ENCODE assay signal across 8 cellular contexts in genomic region chr3:179015551-179016020, GRCh38. TPM values are rescaled to one million over a fixed set of nuclear protein-coding genes. Genes with fewer than 3 reads are reported as not detected.
A peak's percentile ranks its signal among the peaks of the same experiment; 100 is the strongest.
DNase-seq lines count a peak whose midpoint lies in the region; ATAC-seq and TF ChIP-seq lines count a peak whose summit lies in the region.

No MANE protein-coding gene starts in this region.

- H3K9ac ChIP-seq in neural progenitor cell, result no peak overlapping the region

- intact Hi-C loops in activated CD4-positive, alpha-beta memory T cell treated with anti-CD3 and anti-CD28 coated beads for 36 hours (cut with micrococcal nuclease), result loop anchor here (1.0 to 5.0 kb wide), 10 partner anchors 15 to 547 kb away; partner anchors contain the start of genes ACTL6A and ZMAT3

- CTCF ChIA-PET in activated CD4-positive, alpha-beta memory T cell treated with anti-CD3 and anti-CD28 coated beads for 36 hours (lab: Charles Lee), result interaction anchor here (0.6 to 2.9 kb wide), 25 partner anchors 11 to 589 kb away, joined by 3 to 24 read pairs (median 5); partner anchors contain the start of genes ACTL6A, MRPL47, NDUFB5 and ZMAT3

- H3K9me3 ChIP-seq in neural progenitor cell (ENCODE audit: low read depth), result no peaks in the 10 kb centered on the region

- peak; percentile 59 for DNase-seq in ELF-1 (ENCODE audit: low read depth, low spot score)
- peak; percentile 19 for DNase-seq in HPDE6-E6E7 (ENCODE audit: extremely low spot score)
- peak; percentile 81 for DNase-seq in NCI-H774 (lab: John Stamatoyannopoulos, UW)
- peak; percentile 49 for DNase-seq in activated CD4-positive, alpha-beta memory T cell treated with anti-CD3 and anti-CD28 coated beads for 36 hours
- DNase-seq in fibroblast of gingiva (ENCODE audit: low read depth), result peak; percentile 67
- DNase-seq in neural progenitor cell (ENCODE audit: low spot score), result peak; percentile 77
- DNase-seq in ecto neural progenitor cell (ENCODE audit: low spot score), result no peak

- H3K79me2 ChIP-seq in neural progenitor cell (ENCODE audit: low read depth), result no peaks in the 10 kb centered on the region

- peak overlapping the region; percentile 44 for H3K27ac Mint-ChIP-seq in activated CD4-positive, alpha-beta memory T cell treated with anti-CD3 and anti-CD28 coated beads for 36 hours
- no peak overlapping the region for H3K27ac Mint-ChIP-seq in neural progenitor cell

- no peaks in the 10 kb centered on the region for H3K27me3 ChIP-seq in neural progenitor cell

- no peak overlapping the region for H2AFZ ChIP-seq in neural progenitor cell (replicated peaks)

- POLR2A ChIA-PET in activated CD4-positive, alpha-beta memory T cell treated with anti-CD3 and anti-CD28 coated beads for 36 hours (lab: Charles Lee), result interaction anchor here (0.5 to 0.9 kb wide), 3 partner anchors 56 to 132 kb away, joined by 3 to 4 read pairs (median 3); partner anchors contain the start of gene ZMAT3

- H3K27ac ChIP-seq in neural progenitor cell, result no peak overlapping the region

- TF ChIP-seq CTCF in neural progenitor cell (IDR thresholded peaks at IDR 0.05), result peak; percentile 95

- no peaks in the 10 kb centered on the region for H3K9me3 Mint-ChIP-seq in activated CD4-positive, alpha-beta memory T cell treated with anti-CD3 and anti-CD28 coated beads for 36 hours
- no peaks in the 10 kb centered on the region for H3K9me3 Mint-ChIP-seq in neural progenitor cell

- H3K36me3 Mint-ChIP-seq in activated CD4-positive, alpha-beta memory T cell treated with anti-CD3 and anti-CD28 coated beads for 36 hours, result peaks cover 4% of the 10 kb centered on the region
- no peaks in the 10 kb centered on the region for H3K36me3 Mint-ChIP-seq in neural progenitor cell

- H3K4me2 ChIP-seq in neural progenitor cell, result no peak overlapping the region

- H3K4me3 Mint-ChIP-seq in activated CD4-positive, alpha-beta memory T cell treated with anti-CD3 and anti-CD28 coated beads for 36 hours, result no peak overlapping the region
- H3K4me3 Mint-ChIP-seq in neural progenitor cell, result no peak overlapping the region

- H3F3A ChIP-seq in neural progenitor cell (ENCODE audit: low read depth), result no peaks in the 10 kb centered on the region

- no peaks in the 10 kb centered on the region for H4K20me1 ChIP-seq in neural progenitor cell (ENCODE audit: low read depth)

- H3K4me1 ChIP-seq in neural progenitor cell, result no peaks in the 10 kb centered on the region

- no peaks in the 10 kb centered on the region for H3K36me3 ChIP-seq in neural progenitor cell

- H3K4me1 Mint-ChIP-seq in activated CD4-positive, alpha-beta memory T cell treated with anti-CD3 and anti-CD28 coated beads for 36 hours (ENCODE audit: low read depth), result peaks cover 33% of the 10 kb centered on the region
- H3K4me1 Mint-ChIP-seq in neural progenitor cell, result no peaks in the 10 kb centered on the region

- no peaks in the 10 kb centered on the region for H3K27me3 Mint-ChIP-seq in activated CD4-positive, alpha-beta memory T cell treated with anti-CD3 and anti-CD28 coated beads for 36 hours
- no peaks in the 10 kb centered on the region for H3K27me3 Mint-ChIP-seq in neural progenitor cell (ENCODE audit: insufficient read depth, low read depth)

- ATAC-seq in GM21423 (IDR thresholded peaks at IDR 0.05; ENCODE audit: unreplicated experiment), result peak; percentile 63

- no peak overlapping the region for H3K4me3 ChIP-seq in neural progenitor cell

RNA-seq across cellular contexts. Expression of gene ZMAT3, which starts 56.0 kb away (rescaled TPM):
- 1 to 10 TPM; 9.0 TPM for total RNA-seq in activated CD4-positive, alpha-beta memory T cell treated with anti-CD3 and anti-CD28 coated beads for 36 hours
- total RNA-seq in neural progenitor cell (ENCODE audit: low replicate concordance), result 6.6 and 8.6 TPM in 2 replicates
